6 cellular contexts compared by ENCODE assay signal in the genomic region with DNA sequence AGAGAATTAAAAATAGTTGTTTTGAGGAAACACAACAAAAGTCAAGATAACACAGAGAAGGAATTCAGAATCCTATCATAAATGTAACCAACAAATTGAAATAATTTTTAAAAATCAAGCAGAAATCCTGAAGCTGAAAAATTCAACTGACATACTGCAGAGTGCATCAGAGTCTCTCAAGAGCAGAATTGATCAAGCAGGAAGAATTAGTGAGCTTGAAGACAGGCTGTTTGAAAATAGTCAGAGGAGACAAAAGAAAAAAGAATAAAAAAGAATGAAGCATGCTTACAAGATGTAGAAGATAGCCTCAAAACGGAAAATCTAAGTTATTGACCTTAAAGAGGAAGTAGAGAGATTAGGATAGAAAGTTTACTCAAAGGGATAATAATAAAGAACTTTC.
"Had no signal": no experiment of that assay in that cellular context is flagged by ENCODE, and none has a peak within 500 bp of the region (broad histone marks: within the 10 kb centered on the region; RNA-seq: fewer than 3 reads in every experiment).

No MANE protein-coding gene starts in this region.

- FAIRE-seq: HepG2, HTR-8/SVneo had no signal

- ATAC-seq: HepG2 had no signal

- DNase-seq: IMR-90, KBM-7, KG1 had no signal

- H3K27ac ChIP-seq: HL-60 had no signal
